In the genomic region with DNA sequence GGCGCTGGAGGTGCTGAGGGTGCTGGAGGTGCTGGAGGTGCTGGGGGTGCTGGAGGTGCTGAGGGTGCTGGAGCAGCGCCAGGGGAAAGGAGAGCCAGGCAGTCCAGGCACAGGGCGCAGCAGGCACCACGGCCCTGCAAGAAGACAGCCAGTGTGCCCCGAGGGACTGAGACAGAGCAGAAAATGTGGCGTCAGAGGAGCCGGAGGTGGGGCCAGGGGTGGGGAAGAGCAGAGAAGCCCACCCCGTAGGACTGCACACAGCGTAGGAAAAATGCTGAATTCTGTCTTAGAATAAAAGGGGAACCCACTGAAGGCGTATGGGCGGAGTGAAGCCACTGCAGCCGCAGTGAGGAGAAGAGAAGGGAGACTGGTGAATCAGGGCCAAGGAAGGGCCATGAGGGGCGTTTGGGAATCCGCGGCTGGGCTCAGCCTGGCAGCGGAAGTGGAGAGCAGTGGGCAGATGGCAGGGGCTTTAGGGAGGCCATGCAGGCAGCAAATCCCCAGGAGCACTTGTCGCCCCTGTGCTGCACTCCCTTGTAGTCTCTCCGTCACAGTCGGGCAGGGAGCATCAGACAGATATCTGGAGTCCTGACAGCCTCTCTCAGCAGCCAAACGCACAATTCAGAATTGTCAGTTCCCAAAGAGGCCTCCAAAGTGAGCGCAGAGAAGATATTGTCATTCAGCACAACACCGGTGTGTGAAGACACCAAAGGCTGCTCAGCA, we compare ENCODE assay signal across 1 cellular context.
TF ChIP-seq lines count a peak whose summit lies in the region.

No MANE protein-coding gene starts in this region.

TF ChIP-seq in HepG2, 621 proteins besides CTCF, POLR2A, EP300 and RAD21:
- TF ChIP-seq ZNF781 (CRISPR knock-in tag; IDR thresholded peaks at IDR 0.05; ENCODE audit: borderline replicate concordance, not compliant biosample characterization) (no peak), SRSF1 (optimal IDR thresholded peaks at IDR 0.05; ENCODE audit: low read depth, low read length) (no peak), ZNF510 (CRISPR knock-in tag; IDR thresholded peaks at IDR 0.05; ENCODE audit: low read depth) (no peak), HNRNPUL1 (IDR thresholded peaks at IDR 0.05; ENCODE audit: low read depth, low read length) (no peak), ZNF260 (CRISPR knock-in tag; IDR thresholded peaks at IDR 0.05; ENCODE audit: borderline replicate concordance, low read depth) (no peak), GMEB1 (CRISPR knock-in tag; IDR thresholded peaks at IDR 0.05; ENCODE audit: borderline replicate concordance) (no peak), ZNF543 (CRISPR knock-in tag; IDR thresholded peaks at IDR 0.05) (no peak), ZNF367 (CRISPR knock-in tag; IDR thresholded peaks at IDR 0.05; ENCODE audit: borderline replicate concordance) (no peak)
- TF ChIP-seq, protein P1, sequence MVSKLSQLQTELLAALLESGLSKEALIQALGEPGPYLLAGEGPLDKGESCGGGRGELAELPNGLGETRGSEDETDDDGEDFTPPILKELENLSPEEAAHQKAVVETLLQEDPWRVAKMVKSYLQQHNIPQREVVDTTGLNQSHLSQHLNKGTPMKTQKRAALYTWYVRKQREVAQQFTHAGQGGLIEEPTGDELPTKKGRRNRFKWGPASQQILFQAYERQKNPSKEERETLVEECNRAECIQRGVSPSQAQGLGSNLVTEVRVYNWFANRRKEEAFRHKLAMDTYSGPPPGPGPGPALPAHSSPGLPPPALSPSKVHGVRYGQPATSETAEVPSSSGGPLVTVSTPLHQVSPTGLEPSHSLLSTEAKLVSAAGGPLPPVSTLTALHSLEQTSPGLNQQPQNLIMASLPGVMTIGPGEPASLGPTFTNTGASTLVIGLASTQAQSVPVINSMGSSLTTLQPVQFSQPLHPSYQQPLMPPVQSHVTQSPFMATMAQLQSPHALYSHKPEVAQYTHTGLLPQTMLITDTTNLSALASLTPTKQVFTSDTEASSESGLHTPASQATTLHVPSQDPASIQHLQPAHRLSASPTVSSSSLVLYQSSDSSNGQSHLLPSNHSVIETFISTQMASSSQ (IDR thresholded peaks at IDR 0.05; ENCODE audit: low read depth): no peak
- TF ChIP-seq, protein P1 (CRISPR knock-in tag; IDR thresholded peaks at IDR 0.05; ENCODE audit: borderline replicate concordance): no peak
